1 cellular context compared by ENCODE assay signal in genomic region chr2:36965751-36966369, GRCh38.
A peak's percentile ranks its signal among the peaks of the same experiment; 100 is the strongest.
TF ChIP-seq lines count a peak whose summit lies in the region.

No MANE protein-coding gene starts in this region.

TF ChIP-seq in K562, 482 proteins besides CTCF, POLR2A, EP300 and RAD21 (continued from another document):
- TF ChIP-seq CREB5 (CRISPR knock-in tag; IDR thresholded peaks at IDR 0.05) (no peak), ZHX1 (conservative IDR thresholded peaks at IDR 0.05; ENCODE audit: low read length) (no peak), BACH1 (tag; IDR thresholded peaks at IDR 0.05) (no peak), NONO (IDR thresholded peaks at IDR 0.05; ENCODE audit: low read depth in 2 of 2, low read length in 1 of 2) (no peak), ZNF717 (CRISPR knock-in tag; IDR thresholded peaks at IDR 0.05) (no peak), CEBPG (CRISPR knock-in tag; IDR thresholded peaks at IDR 0.05) (no peak), CEBPG (tag; conservative IDR thresholded peaks at IDR 0.05 in 1 of 2, IDR thresholded peaks at IDR 0.05 in 1 of 2) (no peak), CTBP1 (IDR thresholded peaks at IDR 0.05; ENCODE audit: borderline replicate concordance) (no peak), RFX5 (IDR thresholded peaks at IDR 0.05; ENCODE audit: low read depth, low read length) (no peak), KLF13 (tag; IDR thresholded peaks at IDR 0.05; ENCODE audit: borderline replicate concordance, low read depth) (no peak), E2F3 (CRISPR knock-in tag; IDR thresholded peaks at IDR 0.05) (no peak), BCL6 (CRISPR knock-in tag; IDR thresholded peaks at IDR 0.05) (no peak), NCOA1 (IDR thresholded peaks at IDR 0.05; ENCODE audit: low read depth) (no peak), MEF2D (tag; conservative IDR thresholded peaks at IDR 0.05; ENCODE audit: low read depth) (no peak), RERE (CRISPR knock-in tag; IDR thresholded peaks at IDR 0.05; ENCODE audit: borderline replicate concordance) (no peak), STAT5B (CRISPR knock-in tag; IDR thresholded peaks at IDR 0.05) (no peak), NFE2 (IDR thresholded peaks at IDR 0.05; ENCODE audit: low read depth) (no peak), ZNF644 (tag; IDR thresholded peaks at IDR 0.05; ENCODE audit: low read depth) (no peak), ZNF57 (CRISPR knock-in tag; IDR thresholded peaks at IDR 0.05) (no peak), KAT7 (CRISPR knock-in tag; IDR thresholded peaks at IDR 0.05; ENCODE audit: borderline replicate concordance) (peak; percentile 22; the same call in 1 of the 2 replicates), ZNF134 (CRISPR knock-in tag; conservative IDR thresholded peaks at IDR 0.05) (no peak), HNRNPLL (IDR thresholded peaks at IDR 0.05; ENCODE audit: low read depth, low read length, poor library complexity, severe bottlenecking) (peak; percentile 50), PHF8 (IDR thresholded peaks at IDR 0.05; ENCODE audit: borderline replicate concordance, low read length) (no peak), ZNF589 (CRISPR knock-in tag; IDR thresholded peaks at IDR 0.05; ENCODE audit: low read depth) (no peak; the same call in 1 of the 2 replicates), RNF219 (CRISPR knock-in tag; IDR thresholded peaks at IDR 0.05) (no peak), ZNF316 (IDR thresholded peaks at IDR 0.05) (no peak), FOXM1 (IDR thresholded peaks at IDR 0.05; ENCODE audit: low read depth) (no peak), FOXM1 (CRISPR knock-in tag; IDR thresholded peaks at IDR 0.05; ENCODE audit: low read depth) (no peak), STAT5A (IDR thresholded peaks at IDR 0.05; ENCODE audit: borderline replicate concordance, low read length) (no peak), HNRNPUL1 (IDR thresholded peaks at IDR 0.05; ENCODE audit: low read length) (no peak), RBM22 (IDR thresholded peaks at IDR 0.05; ENCODE audit: low read depth, low read length, poor library complexity, severe bottlenecking) (no peak), BCLAF1 (IDR thresholded peaks at IDR 0.05; ENCODE audit: borderline replicate concordance in 1 of 2, control insufficient read depth in 1 of 2, low read depth in 2 of 2, low read length in 1 of 2) (no peak), ZNF282 (CRISPR knock-in tag; IDR thresholded peaks at IDR 0.05) (no peak), KAT8 (IDR thresholded peaks at IDR 0.05; ENCODE audit: low read depth) (0 out of 2 replicates have a peak, but pooled peaks have one; percentile 29), THAP12 (CRISPR knock-in tag; IDR thresholded peaks at IDR 0.05) (no peak), TEAD2 (tag; IDR thresholded peaks at IDR 0.05) (no peak), IRF1 (CRISPR knock-in tag; IDR thresholded peaks at IDR 0.05; ENCODE audit: borderline replicate concordance) (no peak)
TF ChIP-seq in K562: peak in this region for 15.
